9 cellular contexts compared by ENCODE assay signal in the genomic region with DNA sequence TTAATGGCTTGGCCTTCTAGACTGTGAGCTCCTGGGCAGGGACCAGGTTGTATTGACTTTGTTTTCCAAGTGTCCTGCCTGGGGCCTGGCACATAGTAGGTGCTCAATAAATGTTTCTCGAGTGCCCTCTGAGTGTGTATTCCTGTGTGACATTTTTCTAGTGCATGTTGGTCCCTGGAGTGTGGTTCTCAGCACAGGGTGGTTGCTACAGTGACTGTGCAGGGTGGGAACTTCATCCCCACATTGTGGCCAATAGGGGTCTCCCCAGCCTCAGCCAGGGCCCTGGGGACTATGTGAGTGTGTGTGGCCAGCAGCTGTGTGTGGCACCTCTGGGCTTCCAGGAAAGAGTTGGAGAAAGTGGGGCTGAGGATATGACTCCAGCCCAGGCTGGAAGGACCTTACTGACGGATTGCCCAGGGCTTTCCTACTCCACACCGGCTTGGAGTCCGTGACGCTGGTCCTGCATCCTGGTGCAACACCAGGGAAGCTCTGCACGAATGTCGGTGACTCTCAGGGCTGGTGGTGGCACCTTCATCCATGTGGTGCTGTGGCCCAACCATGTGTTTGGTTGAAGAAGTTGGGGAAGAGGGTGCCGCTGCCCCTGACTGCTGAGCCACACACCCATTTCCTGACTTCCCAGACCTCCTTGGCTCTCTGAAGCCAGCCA.
DNase-seq lines count a peak whose midpoint lies in the region; ATAC-seq and TF ChIP-seq lines count a peak whose summit lies in the region.
"Had no signal": no experiment of that assay in that cellular context is flagged by ENCODE, and none has a peak within 500 bp of the region (broad histone marks: within the 10 kb centered on the region; RNA-seq: fewer than 3 reads in every experiment).

No MANE protein-coding gene starts in this region.

- no peak for ATAC-seq in stimulated activated memory B cell treated with anti-CD40 and anti-IgM and Interleukin-4, amounts not matched to agents 10 μg/mL and 1 μg/mL and 100 μg/mL, for 72 hours

- H3K4me1 Mint-ChIP-seq in nephron progenitor cell: peaks cover 10% of the 10 kb centered on the region
- peaks cover 8% of the 10 kb centered on the region for H3K4me1 Mint-ChIP-seq in stimulated activated memory B cell treated with anti-CD40 and anti-IgM and Interleukin-4, amounts not matched to agents 10 μg/mL and 1 μg/mL and 100 μg/mL, for 72 hours

- H3K4me3 Mint-ChIP-seq in nephron progenitor cell: no peak overlapping the region
- H3K4me3 Mint-ChIP-seq in stimulated activated memory B cell treated with anti-CD40 and anti-IgM and Interleukin-4, amounts not matched to agents 10 μg/mL and 1 μg/mL and 100 μg/mL, for 72 hours: no peak overlapping the region

- H3K4me3 ChIP-seq in LNCaP clone FGC (ENCODE audit: low read depth, low read length): no peak overlapping the region
- H3K4me3 ChIP-seq in cardiac fibroblast (replicated peaks in 1 of 2; ENCODE audit: low read depth in 2 of 2, low read length in 2 of 2): no peak overlapping the region
- H3K4me3 ChIP-seq: BLaER1 had no signal

- peaks cover 16% of the 10 kb centered on the region for H3K36me3 Mint-ChIP-seq in nephron progenitor cell (ENCODE audit: low read depth)
- H3K36me3 Mint-ChIP-seq in stimulated activated memory B cell treated with anti-CD40 and anti-IgM and Interleukin-4, amounts not matched to agents 10 μg/mL and 1 μg/mL and 100 μg/mL, for 72 hours: peaks cover 17% of the 10 kb centered on the region

- H3K27ac Mint-ChIP-seq in nephron progenitor cell: peak overlapping the region; percentile 74
- no peak overlapping the region for H3K27ac Mint-ChIP-seq in stimulated activated memory B cell treated with anti-CD40 and anti-IgM and Interleukin-4, amounts not matched to agents 10 μg/mL and 1 μg/mL and 100 μg/mL, for 72 hours

- peak; percentile 41 for TF ChIP-seq CTCF in LNCaP clone FGC (IDR thresholded peaks at IDR 0.05; ENCODE audit: control insufficient read depth, extremely low read depth, insufficient read depth)
- peak; percentile 12 for TF ChIP-seq CTCF in cardiac fibroblast (IDR thresholded peaks at IDR 0.05; ENCODE audit: low read depth, low read length)
- TF ChIP-seq CTCF in nephron progenitor cell (IDR thresholded peaks at IDR 0.05): no peak

- H3K27me3 Mint-ChIP-seq in nephron progenitor cell (ENCODE audit: low read depth, poor library complexity): peaks cover 2% of the 10 kb centered on the region
- no peaks in the 10 kb centered on the region for H3K27me3 Mint-ChIP-seq in stimulated activated memory B cell treated with anti-CD40 and anti-IgM and Interleukin-4, amounts not matched to agents 10 μg/mL and 1 μg/mL and 100 μg/mL, for 72 hours

- DNase-seq in NCI-H1092 treated with DMSO at 0.1 percent for 48 hours (lab: John Stamatoyannopoulos, UW) (peak; percentile 10), NCI-H1092 (lab: John Stamatoyannopoulos, UW) (no peak), LNCaP clone FGC (ENCODE audit: low read depth) (no peak), cardiac fibroblast (ENCODE audit: low read depth in 2 of 2) (peak; percentile 42 to 51), nephron progenitor cell (peak; percentile 39), midbrain (lab: John Stamatoyannopoulos, UW) (no peak), NCI-H187 (lab: John Stamatoyannopoulos, UW) (no peak)

- no peaks in the 10 kb centered on the region for H3K9me3 Mint-ChIP-seq in nephron progenitor cell
- no peaks in the 10 kb centered on the region for H3K9me3 Mint-ChIP-seq in stimulated activated memory B cell treated with anti-CD40 and anti-IgM and Interleukin-4, amounts not matched to agents 10 μg/mL and 1 μg/mL and 100 μg/mL, for 72 hours

Comparison
In these comparisons a context has a peak if more than half of its experiments do, and no peak if none do; other contexts are left out.
1. DNase-seq: peak in NCI-H1092 treated with DMSO at 0.1 percent for 48 hours (single experiment), cardiac fibroblast (2 of 2) and nephron progenitor cell (single experiment); none in NCI-H1092 (single experiment), LNCaP clone FGC (single experiment), midbrain (single experiment) and NCI-H187 (0 of 2).